Comparison of ENCODE assay signal across 1 cellular context in the genomic region with DNA sequence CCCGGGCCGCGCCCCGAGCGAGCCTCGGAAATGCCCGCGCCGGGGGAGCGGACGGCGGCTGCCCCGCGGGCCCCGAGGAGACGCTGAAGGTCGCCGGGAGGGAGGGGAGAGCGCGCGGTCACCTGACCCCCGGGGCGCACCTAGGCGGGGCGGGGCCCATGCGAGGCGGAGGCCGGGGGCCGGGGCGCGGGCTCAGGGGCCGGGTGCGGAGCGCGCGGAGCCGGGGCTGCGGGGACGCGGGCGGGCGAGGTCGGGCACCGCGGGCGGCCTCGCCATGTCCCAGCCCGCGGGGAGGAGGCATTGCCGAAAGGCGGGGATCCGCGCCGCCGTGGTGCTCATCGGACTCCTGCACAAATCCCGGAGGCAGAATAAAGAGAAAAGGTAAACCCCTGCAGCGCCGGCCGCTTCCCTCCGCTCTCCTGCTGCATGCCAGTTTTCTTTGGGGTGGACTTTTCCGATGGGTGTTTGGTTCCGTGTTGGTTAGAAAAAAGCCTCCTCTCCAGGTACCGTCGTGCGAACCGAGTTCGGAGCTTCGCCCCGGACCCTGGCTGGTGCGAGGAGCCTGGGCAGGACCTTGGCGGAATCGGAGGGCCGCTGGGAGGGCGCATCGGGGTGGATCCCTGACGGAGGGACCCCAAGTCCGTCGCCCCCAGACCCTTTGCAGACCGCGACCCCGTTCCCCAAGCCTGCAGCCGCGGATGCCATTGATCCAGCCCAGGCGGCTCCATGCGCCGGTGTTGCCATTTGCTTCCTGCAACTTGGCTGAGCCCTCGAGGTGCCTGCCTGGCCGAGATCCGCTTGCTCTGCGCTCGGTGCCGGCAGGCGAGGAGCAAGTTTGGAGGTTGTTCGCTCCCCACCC.
TF ChIP-seq lines count a peak whose summit lies in the region.

No MANE protein-coding gene starts in this region.

TF ChIP-seq in WTC11, 78 proteins besides CTCF, POLR2A, EP300 and RAD21 (continued from another document):
- TF ChIP-seq, protein P1, sequence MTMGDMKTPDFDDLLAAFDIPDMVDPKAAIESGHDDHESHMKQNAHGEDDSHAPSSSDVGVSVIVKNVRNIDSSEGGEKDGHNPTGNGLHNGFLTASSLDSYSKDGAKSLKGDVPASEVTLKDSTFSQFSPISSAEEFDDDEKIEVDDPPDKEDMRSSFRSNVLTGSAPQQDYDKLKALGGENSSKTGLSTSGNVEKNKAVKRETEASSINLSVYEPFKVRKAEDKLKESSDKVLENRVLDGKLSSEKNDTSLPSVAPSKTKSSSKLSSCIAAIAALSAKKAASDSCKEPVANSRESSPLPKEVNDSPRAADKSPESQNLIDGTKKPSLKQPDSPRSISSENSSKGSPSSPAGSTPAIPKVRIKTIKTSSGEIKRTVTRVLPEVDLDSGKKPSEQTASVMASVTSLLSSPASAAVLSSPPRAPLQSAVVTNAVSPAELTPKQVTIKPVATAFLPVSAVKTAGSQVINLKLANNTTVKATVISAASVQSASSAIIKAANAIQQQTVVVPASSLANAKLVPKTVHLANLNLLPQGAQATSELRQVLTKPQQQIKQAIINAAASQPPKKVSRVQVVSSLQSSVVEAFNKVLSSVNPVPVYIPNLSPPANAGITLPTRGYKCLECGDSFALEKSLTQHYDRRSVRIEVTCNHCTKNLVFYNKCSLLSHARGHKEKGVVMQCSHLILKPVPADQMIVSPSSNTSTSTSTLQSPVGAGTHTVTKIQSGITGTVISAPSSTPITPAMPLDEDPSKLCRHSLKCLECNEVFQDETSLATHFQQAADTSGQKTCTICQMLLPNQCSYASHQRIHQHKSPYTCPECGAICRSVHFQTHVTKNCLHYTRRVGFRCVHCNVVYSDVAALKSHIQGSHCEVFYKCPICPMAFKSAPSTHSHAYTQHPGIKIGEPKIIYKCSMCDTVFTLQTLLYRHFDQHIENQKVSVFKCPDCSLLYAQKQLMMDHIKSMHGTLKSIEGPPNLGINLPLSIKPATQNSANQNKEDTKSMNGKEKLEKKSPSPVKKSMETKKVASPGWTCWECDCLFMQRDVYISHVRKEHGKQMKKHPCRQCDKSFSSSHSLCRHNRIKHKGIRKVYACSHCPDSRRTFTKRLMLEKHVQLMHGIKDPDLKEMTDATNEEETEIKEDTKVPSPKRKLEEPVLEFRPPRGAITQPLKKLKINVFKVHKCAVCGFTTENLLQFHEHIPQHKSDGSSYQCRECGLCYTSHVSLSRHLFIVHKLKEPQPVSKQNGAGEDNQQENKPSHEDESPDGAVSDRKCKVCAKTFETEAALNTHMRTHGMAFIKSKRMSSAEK (CRISPR knock-in tag; IDR thresholded peaks at IDR 0.05; ENCODE audit: borderline replicate concordance) = no peak
